ENCODE assay signal across 13 cellular contexts in the genomic region with DNA sequence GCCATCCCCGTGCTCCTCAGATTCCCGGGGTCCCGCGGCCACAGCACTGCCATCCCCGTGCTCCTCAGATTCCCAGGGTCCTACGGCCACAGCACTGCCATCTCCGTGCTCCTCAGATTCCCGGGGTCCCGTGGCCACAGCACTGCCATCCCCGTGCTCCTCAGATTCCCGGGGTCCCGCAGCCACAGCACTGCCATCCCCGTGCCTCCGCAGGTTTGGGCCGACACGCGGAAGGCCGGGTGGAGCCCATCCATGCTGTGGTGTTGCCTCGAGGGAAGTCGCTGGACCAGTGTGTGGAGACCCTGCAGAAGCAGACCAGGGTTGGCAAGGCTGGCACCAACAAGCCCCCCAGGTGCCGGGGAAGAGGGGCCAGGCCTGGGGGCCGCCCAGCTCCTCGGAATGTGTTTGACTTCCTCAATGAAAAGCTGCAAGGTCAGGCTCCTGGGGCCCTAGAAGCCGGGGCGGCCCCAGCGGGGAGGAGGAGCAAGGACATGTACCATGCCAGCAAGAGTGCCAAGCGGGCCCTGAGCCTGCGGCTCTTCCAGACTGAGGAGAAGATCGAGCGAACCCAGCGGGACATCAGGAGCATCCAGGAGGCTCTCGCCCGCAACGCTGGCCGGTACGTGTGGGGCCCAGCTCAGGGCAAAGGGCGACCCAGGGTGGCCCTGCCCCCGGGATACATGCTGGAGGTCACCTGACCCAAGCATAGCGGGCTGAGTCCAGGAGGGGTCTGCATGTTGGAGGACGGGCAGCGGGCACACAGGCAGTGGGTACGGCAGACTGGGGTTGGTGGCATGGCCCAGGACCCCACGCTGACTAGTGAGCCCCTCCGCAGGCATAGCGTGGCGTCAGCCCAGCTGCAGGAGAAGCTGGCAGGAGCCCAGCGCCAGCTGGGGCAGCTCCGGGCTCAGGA. TPM values are rescaled to one million over a fixed set of nuclear protein-coding genes. Genes with fewer than 3 reads are reported as not detected.
DNase-seq lines count a peak whose midpoint lies in the region; ATAC-seq and TF ChIP-seq lines count a peak whose summit lies in the region.
"Had no signal": no experiment of that assay in that cellular context is flagged by ENCODE, and none has a peak within 500 bp of the region (broad histone marks: within the 10 kb centered on the region; RNA-seq: fewer than 3 reads in every experiment).

No MANE protein-coding gene starts in this region.

- in situ Hi-C loops in Panc1 (cut with HindIII; ENCODE audit: low pct_unique_long_range_greater_than_20kb, low sequenced_read_pairs), result no loop called here

- H3K4me1 Mint-ChIP-seq in natural killer cell, result peaks cover 23 to 38% of the 10 kb centered on the region in 2 donors
- peaks cover 12 to 23% of the 10 kb centered on the region in 2 donors for H3K4me1 Mint-ChIP-seq in natural killer cell treated with Interleukin-12 subunit alpha and Interleukin-12 subunit beta and Interleukin-15 and Interleukin-18, amount 100 ng/mL, for 72 hours (ENCODE audit: low read depth in 2 of 2)
- no peaks in the 10 kb centered on the region for H3K4me1 Mint-ChIP-seq in endodermal cell

- H3K9ac ChIP-seq in endodermal cell (ENCODE audit: extremely low read depth, low read length, poor library complexity, severe bottlenecking), result no peak overlapping the region

- H3K36me3 ChIP-seq in Panc1 (ENCODE audit: control insufficient read depth, insufficient read depth, low read length) (no peaks in the 10 kb centered on the region), left lung (peaks cover 0 to 47% of the 10 kb centered on the region in 2 donors), endodermal cell (ENCODE audit: control insufficient read depth, insufficient read depth, low read length) (peaks cover 27% of the 10 kb centered on the region)

- H3K9me3 ChIP-seq in Panc1 (ENCODE audit: control insufficient read depth, insufficient read depth, low read depth, low read length), result no peaks in the 10 kb centered on the region
- no peaks in the 10 kb centered on the region for H3K9me3 ChIP-seq in left lung
- no peaks in the 10 kb centered on the region for H3K9me3 ChIP-seq in endodermal cell (ENCODE audit: control insufficient read depth, low read length)

- no peak overlapping the region for H3K4me3 ChIP-seq in Panc1 (ENCODE audit: low read depth in 2 of 2, low read length in 2 of 2)
- no peak overlapping the region for H3K4me3 ChIP-seq in left lung
- no peak overlapping the region for H3K4me3 ChIP-seq in endodermal cell (ENCODE audit: low read length)

- no peak for TF ChIP-seq CTCF in natural killer cell (IDR thresholded peaks at IDR 0.05)
- TF ChIP-seq CTCF in Panc1 (IDR thresholded peaks at IDR 0.05), result no peak
- no peak for TF ChIP-seq CTCF in left lung (IDR thresholded peaks at IDR 0.05)
- TF ChIP-seq CTCF in endodermal cell (conservative IDR thresholded peaks at IDR 0.05), result no peak

- no peaks in the 10 kb centered on the region for H3K36me3 Mint-ChIP-seq in natural killer cell
- H3K36me3 Mint-ChIP-seq in natural killer cell treated with Interleukin-12 subunit alpha and Interleukin-12 subunit beta and Interleukin-15 and Interleukin-18, amount 100 ng/mL, for 72 hours, result no peaks in the 10 kb centered on the region
- H3K36me3 Mint-ChIP-seq in endodermal cell (ENCODE audit: low read depth), result peaks cover 17% of the 10 kb centered on the region

- H3K27ac Mint-ChIP-seq in natural killer cell, result peak overlapping the region; percentile 83 to 92
- peak overlapping the region in 1 of 2 donors; percentile 53 for H3K27ac Mint-ChIP-seq in natural killer cell treated with Interleukin-12 subunit alpha and Interleukin-12 subunit beta and Interleukin-15 and Interleukin-18, amount 100 ng/mL, for 72 hours
- no peak overlapping the region for H3K27ac Mint-ChIP-seq in endodermal cell
- H3K27ac Mint-ChIP-seq: stimulated activated naive CD8-positive, alpha-beta T cell treated with anti-CD3 and anti-CD28 coated beads, Interleukin-15, Interleukin-2, amounts not matched to agents 100 ng/mL and 50 ng/mL, for 24 hours had no signal

- H3K27me3 Mint-ChIP-seq in natural killer cell (ENCODE audit: low read depth in 2 of 2), result no peaks in the 10 kb centered on the region
- no peaks in the 10 kb centered on the region for H3K27me3 Mint-ChIP-seq in natural killer cell treated with Interleukin-12 subunit alpha and Interleukin-12 subunit beta and Interleukin-15 and Interleukin-18, amount 100 ng/mL, for 72 hours
- peaks cover 1% of the 10 kb centered on the region for H3K27me3 Mint-ChIP-seq in endodermal cell (ENCODE audit: insufficient read depth)
- H3K27me3 Mint-ChIP-seq: stimulated activated naive CD8-positive, alpha-beta T cell treated with anti-CD3 and anti-CD28 coated beads, Interleukin-15, Interleukin-2, amounts not matched to agents 100 ng/mL and 50 ng/mL, for 24 hours had no signal

- H3K4me1 ChIP-seq in Panc1 (ENCODE audit: control insufficient read depth, insufficient read depth, low read length) (peaks cover 32% of the 10 kb centered on the region), left lung (peaks cover 20 to 30% of the 10 kb centered on the region in 2 donors), endodermal cell (ENCODE audit: control insufficient read depth, insufficient read depth, low read length) (no peaks in the 10 kb centered on the region)

- CTCF ChIA-PET in Panc1 (lab: Charles Lee), result interaction anchor here (0.5 kb wide), 1 partner anchor 50 kb away, joined by 5 read pairs; no protein-coding TSS in a partner anchor

- H3K27me3 ChIP-seq in Panc1 (ENCODE audit: control insufficient read depth, insufficient read depth, low read length) (no peaks in the 10 kb centered on the region), left lung (peaks cover 0 to 26% of the 10 kb centered on the region in 2 donors), endodermal cell (ENCODE audit: control insufficient read depth, insufficient read depth, low read length, poor library complexity, severe bottlenecking) (no peaks in the 10 kb centered on the region)

- H3K9me3 Mint-ChIP-seq in natural killer cell, result no peaks in the 10 kb centered on the region
- H3K9me3 Mint-ChIP-seq in natural killer cell treated with Interleukin-12 subunit alpha and Interleukin-12 subunit beta and Interleukin-15 and Interleukin-18, amount 100 ng/mL, for 72 hours, result no peaks in the 10 kb centered on the region
- H3K9me3 Mint-ChIP-seq in endodermal cell, result no peaks in the 10 kb centered on the region
- H3K9me3 Mint-ChIP-seq: stimulated activated naive CD8-positive, alpha-beta T cell treated with anti-CD3 and anti-CD28 coated beads, Interleukin-15, Interleukin-2, amounts not matched to agents 100 ng/mL and 50 ng/mL, for 24 hours had no signal

- H3K4me3 Mint-ChIP-seq in natural killer cell, result peak overlapping the region; percentile 89
- H3K4me3 Mint-ChIP-seq in natural killer cell treated with Interleukin-12 subunit alpha and Interleukin-12 subunit beta and Interleukin-15 and Interleukin-18, amount 100 ng/mL, for 72 hours, result no peak overlapping the region
- H3K4me3 Mint-ChIP-seq in endodermal cell, result no peak overlapping the region

- ATAC-seq in natural killer cell (no peak), Panc1 (no peak), left lung (no peak)
- no peak for ATAC-seq in natural killer cell treated with Interleukin-12 subunit alpha and Interleukin-12 subunit beta and Interleukin-15 and Interleukin-18, amount 100 ng/mL, for 72 hours
- ATAC-seq: left cardiac atrium, right cardiac atrium had no signal

- POLR2A ChIA-PET in Panc1 (lab: Charles Lee), result interaction anchor here (0.6 kb wide), 1 partner anchor 160 kb away, joined by 10 read pairs; no protein-coding TSS in a partner anchor

- 95% methylated on average over 42 to 48 of the region's 48 CpGs for WGBS in endodermal cell (ENCODE audit: insufficient coverage in 1 of 2, insufficient read length in 1 of 2), 2 experiments

- DNase-seq in natural killer cell (no peak), Panc1 (ENCODE audit: low read depth, low spot score) (no peak), left lung (peak; percentile 32 to 73), NCI-H1417 treated with DMSO at 0.1 percent for 48 hours (lab: John Stamatoyannopoulos, UW) (no peak), endodermal cell (no peak), NCI-H524 (lab: John Stamatoyannopoulos, UW) (no peak), MV-4-11 (lab: John Stamatoyannopoulos, UW) (no peak)
- no peak for DNase-seq in natural killer cell treated with Interleukin-12 subunit alpha and Interleukin-12 subunit beta and Interleukin-15 and Interleukin-18, amount 100 ng/mL, for 72 hours (ENCODE audit: low spot score)
- DNase-seq: KG1; left cardiac atrium; stimulated activated CD4-positive, alpha-beta T cell treated with anti-CD3 and anti-CD28 coated beads, Interleukin-4, amount 100 ng/mL, for 4 hours had no signal

- TSS peak; percentile 52 for BruUV-seq in Panc1 (replicated peaks; lab: Mats Ljungman, UMichigan)

- no peak overlapping the region for H3K27ac ChIP-seq in Panc1 (ENCODE audit: low read length)
- H3K27ac ChIP-seq in left lung, result no peak overlapping the region
- H3K27ac ChIP-seq in endodermal cell (ENCODE audit: low read depth, low read length), result no peak overlapping the region

- intact Hi-C loops in natural killer cell (cut with micrococcal nuclease), result loop anchor here (10.0 kb wide), 1 partner anchor 100 kb away; no protein-coding TSS in a partner anchor
- intact Hi-C loops in Panc1 (cut with micrococcal nuclease; ENCODE audit: unreplicated experiment), result no loop called here
- intact Hi-C loops in left lung (cut with DNase I), result no loop called here

RNA-seq across cellular contexts. Expression of gene LIME1, which starts 1.3 kb away (rescaled TPM):
- 10 to 100 TPM; 86.5 to 94.4 (median 91.7) TPM for total RNA-seq in natural killer cell
- 10 to 100 TPM in 1 of 2 donors, 1 to 10 TPM in 1; 9.3 to 15.7 TPM for total RNA-seq in natural killer cell treated with Interleukin-12 subunit alpha and Interleukin-12 subunit beta and Interleukin-15 and Interleukin-18, amount 100 ng/mL, for 72 hours
- total RNA-seq in Panc1 (2021; ENCODE audit: unreplicated experiment), result 15.2 TPM
- polyA plus RNA-seq in Panc1 (2012; ENCODE audit: insufficient read length), result 8.0 TPM
- total RNA-seq in left lung, result 1 to 10 TPM; 7.1 to 7.2 TPM
- total RNA-seq in endodermal cell, result 10 to 100 TPM in 1 of 2 donors, 1 to 10 TPM in 1; 7.6 to 10.1 TPM
- polyA plus RNA-seq in endodermal cell (2013, experiment 1 of 2), result 10.0 TPM
- 9.6 TPM for polyA plus RNA-seq in endodermal cell (2013, experiment 2 of 2)

RNA-seq across cellular contexts. Expression of gene SLC2A4RG, which starts 4.4 kb away (rescaled TPM):
- total RNA-seq in natural killer cell, result 100 to 1,000 TPM in 1 of 3 donors, 10 to 100 TPM in 2; 90.4 to 100 (median 95.5) TPM
- 10 to 100 TPM; 21.0 to 31.1 TPM for total RNA-seq in natural killer cell treated with Interleukin-12 subunit alpha and Interleukin-12 subunit beta and Interleukin-15 and Interleukin-18, amount 100 ng/mL, for 72 hours
- 166 TPM for total RNA-seq in Panc1 (2021; ENCODE audit: unreplicated experiment)
- 299 TPM for polyA plus RNA-seq in Panc1 (2012; ENCODE audit: insufficient read length)
- 10 to 100 TPM; 61.1 to 66.8 TPM for total RNA-seq in left lung
- total RNA-seq in endodermal cell, result 100 to 1,000 TPM in 1 of 2 donors, 10 to 100 TPM in 1; 69.3 to 108 TPM
- 89.4 TPM for polyA plus RNA-seq in endodermal cell (2013, experiment 1 of 2)
- polyA plus RNA-seq in endodermal cell (2013, experiment 2 of 2), result 77.8 TPM

RNA-seq across cellular contexts. Expression of gene ZGPAT, which starts 27.4 kb away (rescaled TPM):
- total RNA-seq in natural killer cell (10 to 100 TPM; 39.3 to 47.7 (median 46.1) TPM), Panc1 (2021; ENCODE audit: unreplicated experiment) (35.8 TPM), left lung (10 to 100 TPM; 26.2 to 28.8 TPM), endodermal cell (10 to 100 TPM; 28.8 to 29.5 TPM)
- 10 to 100 TPM; 40.8 to 53.0 TPM for total RNA-seq in natural killer cell treated with Interleukin-12 subunit alpha and Interleukin-12 subunit beta and Interleukin-15 and Interleukin-18, amount 100 ng/mL, for 72 hours
- polyA plus RNA-seq in Panc1 (2012; ENCODE audit: insufficient read length), result 41.9 TPM
- polyA plus RNA-seq in endodermal cell (2013, experiment 1 of 2), result 20.8 TPM
- polyA plus RNA-seq in endodermal cell (2013, experiment 2 of 2), result 22.4 TPM

RNA-seq across cellular contexts. Expression of gene ARFRP1, which starts 27.4 kb away (rescaled TPM):
- 10 to 100 TPM; 43.9 to 55.8 (median 50.6) TPM for total RNA-seq in natural killer cell
- total RNA-seq in natural killer cell treated with Interleukin-12 subunit alpha and Interleukin-12 subunit beta and Interleukin-15 and Interleukin-18, amount 100 ng/mL, for 72 hours, result 10 to 100 TPM; 52.4 to 87.0 TPM
- 57.9 TPM for total RNA-seq in Panc1 (2021; ENCODE audit: unreplicated experiment)
- polyA plus RNA-seq in Panc1 (2012; ENCODE audit: insufficient read length), result 68.1 TPM
- total RNA-seq in left lung, result 10 to 100 TPM; 38.2 to 46.9 TPM
- total RNA-seq in endodermal cell, result 10 to 100 TPM; 41.6 to 46.2 TPM
- 17.2 TPM for polyA plus RNA-seq in endodermal cell (2013, experiment 1 of 2)
- polyA plus RNA-seq in endodermal cell (2013, experiment 2 of 2), result 13.7 TPM

RNA-seq across cellular contexts. Expression of gene TNFRSF6B, which starts 38.8 kb away (rescaled TPM):
- total RNA-seq in natural killer cell (not detected), Panc1 (2021; ENCODE audit: unreplicated experiment) (not detected), left lung (10 to 100 TPM in 1 of 2 donors, 1 to 10 TPM in 1; 3.6 to 17.6 TPM), endodermal cell (not detected)
- total RNA-seq in natural killer cell treated with Interleukin-12 subunit alpha and Interleukin-12 subunit beta and Interleukin-15 and Interleukin-18, amount 100 ng/mL, for 72 hours, result not detected
- polyA plus RNA-seq in Panc1 (2012; ENCODE audit: insufficient read length), result 1.4 TPM
- 2.0 TPM for polyA plus RNA-seq in endodermal cell (2013, experiment 1 of 2)
- 1.1 TPM for polyA plus RNA-seq in endodermal cell (2013, experiment 2 of 2)

Comparison
In these comparisons a context has a peak if more than half of its experiments do, and no peak if none do; other contexts are left out.
1. DNase-seq: peak in left lung (2 of 2); none in natural killer cell (single experiment), natural killer cell treated with Interleukin-12 subunit alpha and Interleukin-12 subunit beta and Interleukin-15 and Interleukin-18, amount 100 ng/mL, for 72 hours (single experiment), Panc1 (single experiment), NCI-H1417 treated with DMSO at 0.1 percent for 48 hours (single experiment), endodermal cell (single experiment), NCI-H524 (0 of 2) and MV-4-11 (single experiment).